ENCODE assay signal across 9 cellular contexts in the genomic region with DNA sequence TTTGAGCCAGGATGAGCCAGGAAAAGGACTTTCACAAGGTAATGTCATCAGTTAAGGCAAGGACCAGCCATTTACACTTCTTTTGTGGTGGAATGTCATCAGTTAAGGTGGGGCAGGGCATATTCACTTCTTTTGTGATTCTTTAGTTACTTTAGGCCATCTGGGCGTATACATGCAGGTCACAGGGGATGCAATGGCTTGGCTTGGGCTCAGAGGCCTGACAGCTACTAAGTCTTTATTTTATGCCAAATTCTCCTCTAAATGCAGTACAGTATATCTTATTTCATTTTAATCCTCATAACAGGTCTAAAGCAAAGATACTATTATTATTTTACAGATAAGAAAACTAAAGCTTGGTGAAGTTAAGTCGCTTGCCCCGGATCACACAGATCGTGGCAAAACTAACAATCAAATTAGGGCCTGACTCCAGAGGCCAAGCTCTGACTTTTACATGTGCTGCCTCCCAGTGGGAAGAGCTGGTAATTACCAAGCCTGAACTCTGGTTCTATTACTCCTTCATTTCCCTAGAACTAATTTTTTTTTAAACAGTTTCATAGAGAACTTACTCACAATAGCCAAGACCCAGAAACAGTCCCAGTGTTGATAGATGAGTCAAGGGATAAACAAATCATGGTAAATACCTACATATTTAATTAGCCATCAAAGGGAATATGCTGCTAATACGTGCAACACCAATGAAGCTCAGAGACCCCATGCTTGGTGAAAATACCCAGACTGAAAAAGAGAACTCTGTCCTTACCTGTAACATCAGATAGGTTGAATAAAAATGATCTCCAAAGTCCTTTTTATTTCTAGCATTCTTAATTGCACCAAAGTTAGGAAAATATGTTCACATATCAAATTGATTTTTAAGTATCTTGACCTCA. TPM values are rescaled to one million over a fixed set of nuclear protein-coding genes. Genes with fewer than 3 reads are reported as not detected.
DNase-seq lines count a peak whose midpoint lies in the region; ATAC-seq and TF ChIP-seq lines count a peak whose summit lies in the region.
"Had no signal": no experiment of that assay in that cellular context is flagged by ENCODE, and none has a peak within 500 bp of the region (broad histone marks: within the 10 kb centered on the region; RNA-seq: fewer than 3 reads in every experiment).

No MANE protein-coding gene starts in this region.

- H3K4me3 ChIP-seq in fibroblast of the aortic adventitia (ENCODE audit: low read depth, low read length): no peak overlapping the region
- H3K4me3 ChIP-seq: skin epidermis had no signal

- DNase-seq in Ammon's horn (ENCODE audit: low spot score): peak; percentile 66
- peak; percentile 8 for DNase-seq in NCI-H82 treated with DMSO at 0.1 percent for 48 hours (lab: John Stamatoyannopoulos, UW; ENCODE audit: unreplicated experiment)
- peak; percentile 46 for DNase-seq in activated CD8-positive, alpha-beta memory T cell treated with anti-CD3 and anti-CD28 coated beads, Interleukin-2, amount 50 U/mL, for 4 hours
- peak; percentile 71 for DNase-seq in fibroblast of the aortic adventitia (ENCODE audit: low read depth)
- no peak for DNase-seq in omental fat pad (ENCODE audit: low spot score)
- DNase-seq in NCI-H128 (lab: John Stamatoyannopoulos, UW; ENCODE audit: unreplicated experiment): no peak

- TF ChIP-seq CTCF in fibroblast of the aortic adventitia (IDR thresholded peaks at IDR 0.05; ENCODE audit: insufficient read depth, low read length) (peak; percentile 87), omental fat pad (IDR thresholded peaks at IDR 0.05) (peak in 2 of 3 donors; percentile 16 to 65)

- ATAC-seq in GM18499 (IDR thresholded peaks at IDR 0.05; ENCODE audit: insufficient read depth, unreplicated experiment) (peak; percentile 83), HG02885 (IDR thresholded peaks at IDR 0.05; ENCODE audit: poor library complexity, unreplicated experiment) (peak; percentile 94), omental fat pad (ENCODE audit: low FRiP score) (peak; percentile 91)

RNA-seq across cellular contexts. Expression of a gene that starts 35.4 kb away (rescaled TPM):
- 10.8 and 11.3 TPM in 2 replicates for total RNA-seq in fibroblast of the aortic adventitia (ENCODE audit: low replicate concordance)
- 10 to 100 TPM in 2 of 4 donors, 1 to 10 TPM in 2; 4.2 to 13.7 (median 10.0) TPM for total RNA-seq in omental fat pad

RNA-seq across cellular contexts. Expression of a gene that starts 55.5 kb away (rescaled TPM):
- 121 and 133 TPM in 2 replicates for total RNA-seq in fibroblast of the aortic adventitia (ENCODE audit: low replicate concordance)
- 10 to 100 TPM; 55.3 to 76.1 (median 68.9) TPM for total RNA-seq in omental fat pad

RNA-seq across cellular contexts. Expression of a gene that starts 55.8 kb away (rescaled TPM):
- total RNA-seq in fibroblast of the aortic adventitia (ENCODE audit: low replicate concordance) (28.4 and 53.1 TPM in 2 replicates), omental fat pad (100 to 1,000 TPM in 1 of 4 donors, 10 to 100 TPM in 3; 57.6 to 131 (median 73.4) TPM)

Comparison
In these comparisons a context has a peak if more than half of its experiments do, and no peak if none do; other contexts are left out.
1. DNase-seq: peak in Ammon's horn (single experiment), NCI-H82 treated with DMSO at 0.1 percent for 48 hours (single experiment), activated CD8-positive, alpha-beta memory T cell treated with anti-CD3 and anti-CD28 coated beads, Interleukin-2, amount 50 U/mL, for 4 hours (single experiment) and fibroblast of the aortic adventitia (single experiment); none in omental fat pad (single experiment) and NCI-H128 (single experiment).
2. Peak in every context shown above with its lines, with median percentiles within 50 percentile points of each other: ATAC-seq.